In genomic region chr5:53463909-53464621, GRCh38 we compare ENCODE assay signal across 21 cellular contexts. TPM values are rescaled to one million over a fixed set of nuclear protein-coding genes. Genes with fewer than 3 reads are reported as not detected.
DNase-seq lines count a peak whose midpoint lies in the region; ATAC-seq and TF ChIP-seq lines count a peak whose summit lies in the region.
"Had no signal": no experiment of that assay in that cellular context is flagged by ENCODE, and none has a peak within 500 bp of the region (broad histone marks: within the 10 kb centered on the region; RNA-seq: fewer than 3 reads in every experiment).

No MANE protein-coding gene starts in this region.

- no peaks in the 10 kb centered on the region for H3K9me3 ChIP-seq in skeletal muscle tissue (ENCODE audit: control insufficient read depth in 3 of 3, low read length in 3 of 3)
- H3K9me3 ChIP-seq: pancreas had no signal

- DNase-seq in Right ventricle myocardium inferior (ENCODE audit: missing footprints), result no peak
- DNase-seq in cardiac septum (ENCODE audit: low spot score), result no peak
- DNase-seq in RPMI7951 (ENCODE audit: low read depth), result peak; percentile 65
- peak; percentile 43 to 59 for DNase-seq in foreskin fibroblast
- DNase-seq in SIG-M5 (lab: John Stamatoyannopoulos, UW), result no peak
- no peak for DNase-seq in stimulated activated CD4-positive, alpha-beta T cell treated with anti-CD3 and anti-CD28 coated beads, Interleukin-2, amount 100 ng/mL, for 24 hours
- DNase-seq: activated CD8-positive, alpha-beta T cell treated with anti-CD3 and anti-CD28 coated beads for 36 hours; activated naive CD4-positive, alpha-beta T cell treated with Interleukin-2 at 50 U/mL for 16 hours; activated T-cell treated with anti-CD3 and anti-CD28 coated beads, Interleukin-2, amount 50 U/mL, for 1 hour; anterior cingulate cortex; NCI-H1048; NCI-H2081; pancreas; stimulated activated CD4-positive, alpha-beta T cell treated with anti-CD3 and anti-CD28 coated beads, Interleukin-2, amount 100 ng/mL, for 48 hours had no signal

- H3K4me3 ChIP-seq in foreskin fibroblast (ENCODE audit: low read depth in 1 of 2, low read length in 2 of 2), result no peak overlapping the region
- H3K4me3 ChIP-seq in skeletal muscle tissue (ENCODE audit: low read length in 3 of 3), result no peak overlapping the region
- H3K4me3 ChIP-seq: lung, pancreas, skin epidermis had no signal

- TF ChIP-seq CTCF in foreskin fibroblast (IDR thresholded peaks at IDR 0.05; ENCODE audit: low read depth, low read length), result no peak

- H3K27me3 ChIP-seq in skeletal muscle tissue (ENCODE audit: control insufficient read depth in 3 of 3, insufficient read depth in 3 of 3, low read length in 3 of 3), result no peaks in the 10 kb centered on the region
- H3K27me3 ChIP-seq: pancreas had no signal

- intact Hi-C loops in Right ventricle myocardium inferior (cut with DNase I) (no loop called here), cardiac septum (cut with DNase I) (no loop called here)

- peak; percentile 95 for ATAC-seq in Right ventricle myocardium inferior
- no peak for ATAC-seq in GM21825 (IDR thresholded peaks at IDR 0.05; ENCODE audit: unreplicated experiment)
- ATAC-seq: activated CD8-positive, alpha-beta T cell treated with anti-CD3 and anti-CD28 coated beads for 36 hours; pancreas; WTC11 had no signal

- H3K27ac ChIP-seq in skeletal muscle tissue (ENCODE audit: low read depth, low read length), result peak overlapping the region; percentile 34
- H3K27ac ChIP-seq: C4-2B, pancreas, skin epidermis had no signal

- H3K36me3 ChIP-seq in skeletal muscle tissue (ENCODE audit: control insufficient read depth in 3 of 3, insufficient read depth in 3 of 3, low read length in 3 of 3), result no peaks in the 10 kb centered on the region
- H3K36me3 ChIP-seq: pancreas had no signal

- peaks cover 0 to 4% (median 0%) of the 10 kb centered on the region in 3 donors for H3K4me1 ChIP-seq in skeletal muscle tissue (ENCODE audit: control insufficient read depth in 3 of 3, insufficient read depth in 3 of 3, low read length in 3 of 3)
- H3K4me1 ChIP-seq: pancreas had no signal

- no peak overlapping the region for H3K9ac ChIP-seq in skeletal muscle tissue (ENCODE audit: low read depth in 1 of 3, low read length in 3 of 3)

RNA-seq across cellular contexts. Expression of gene FST, which starts 16.4 kb away (rescaled TPM):
- 10.6 TPM for total RNA-seq in Right ventricle myocardium inferior
- 1.9 TPM for total RNA-seq in cardiac septum
- total RNA-seq in RPMI7951 (2014; rRNA removed; shearing (Covaris generic)), result 1.2 and 1.6 TPM in 2 replicates
- 24.5 TPM for total RNA-seq in skeletal muscle tissue
- total RNA-seq: G401 had no signal

Comparison
In these comparisons a context has a peak if more than half of its experiments do, and no peak if none do; other contexts are left out.
1. DNase-seq: peak in RPMI7951 (single experiment) and foreskin fibroblast (2 of 2); none in Right ventricle myocardium inferior (single experiment), cardiac septum (single experiment), SIG-M5 (single experiment) and stimulated activated CD4-positive, alpha-beta T cell treated with anti-CD3 and anti-CD28 coated beads, Interleukin-2, amount 100 ng/mL, for 24 hours (0 of 2).